Comparison of ENCODE assay signal across 6 cellular contexts in genomic region chr7:35771776-35772175, GRCh38.
"Had no signal": no experiment of that assay in that cellular context is flagged by ENCODE, and none has a peak within 500 bp of the region (broad histone marks: within the 10 kb centered on the region; RNA-seq: fewer than 3 reads in every experiment).

No MANE protein-coding gene starts in this region.

- H3K4me1 Mint-ChIP-seq: IgD-negative memory B cell had no signal

- H3K27ac Mint-ChIP-seq: IgD-negative memory B cell had no signal

- H3K4me3 ChIP-seq: K562 had no signal

- H3K27ac ChIP-seq: HL-60 had no signal

- ATAC-seq: HepG2, K562 had no signal

- DNase-seq: IMR-90, KBM-7 had no signal

- H3K4me3 Mint-ChIP-seq: IgD-negative memory B cell had no signal

- H3K27me3 Mint-ChIP-seq: IgD-negative memory B cell had no signal
